In genomic region chr14:82755923-82756322, GRCh38 we compare ENCODE assay signal across 14 cellular contexts.
DNase-seq lines count a peak whose midpoint lies in the region; TF ChIP-seq lines count a peak whose summit lies in the region.
"Had no signal": no experiment of that assay in that cellular context is flagged by ENCODE, and none has a peak within 500 bp of the region (broad histone marks: within the 10 kb centered on the region; RNA-seq: fewer than 3 reads in every experiment).

No MANE protein-coding gene starts in this region.

- no peak for TF ChIP-seq CTCF in LNCaP clone FGC (IDR thresholded peaks at IDR 0.05; ENCODE audit: control insufficient read depth, extremely low read depth, insufficient read depth)
- no peak for TF ChIP-seq CTCF in CD14-positive monocyte (IDR thresholded peaks at IDR 0.05)
- TF ChIP-seq CTCF in type B pancreatic cell (conservative IDR thresholded peaks at IDR 0.05) = no peak

- H3K9me3 Mint-ChIP-seq in CD14-positive monocyte (peaks cover 0 to 3% (median 2%) of the 10 kb centered on the region in 7 donors), type B pancreatic cell (no peaks in the 10 kb centered on the region)

- intact Hi-C loops in CD14-positive monocyte (cut with micrococcal nuclease) = no loop called here

- H3K4me3 ChIP-seq in LNCaP clone FGC (ENCODE audit: low read depth, low read length) = no peak overlapping the region
- H3K4me3 ChIP-seq: A549 had no signal

- H3K36me3 Mint-ChIP-seq in CD14-positive monocyte (no peaks in the 10 kb centered on the region), type B pancreatic cell (no peaks in the 10 kb centered on the region)
- H3K36me3 Mint-ChIP-seq: CD8-positive, alpha-beta memory T cell had no signal

- H3K27ac Mint-ChIP-seq in CD14-positive monocyte (no peak overlapping the region), type B pancreatic cell (no peak overlapping the region)
- H3K27ac Mint-ChIP-seq: CD8-positive, alpha-beta memory T cell; HFFc6 had no signal

- DNase-seq in LNCaP clone FGC (ENCODE audit: low read depth) = peak; percentile 0
- peak; percentile 6 for DNase-seq in astrocyte of the hippocampus (ENCODE audit: low read depth, low spot score)
- DNase-seq in medulla oblongata (ENCODE audit: extremely low spot score) = peak; percentile 66
- DNase-seq in substantia nigra (lab: John Stamatoyannopoulos, UW) = peak in 4 of 49 donors; percentile 2 to 13 (median 8)
- no peak for DNase-seq in stimulated activated naive CD4-positive, alpha-beta T cell (lab: John Stamatoyannopoulos, UW)
- no peak for DNase-seq in CD14-positive monocyte (ENCODE audit: low spot score)
- DNase-seq in type B pancreatic cell (ENCODE audit: extremely low spot score, unreplicated experiment) = no peak
- DNase-seq: Caco-2; CD8-positive, alpha-beta memory T cell; DND-41; GDM1; HCEC 1CT; HFFc6 had no signal

- H3K27me3 Mint-ChIP-seq in CD14-positive monocyte (ENCODE audit: low read depth in 3 of 3) = peaks cover 0 to 2% (median 2%) of the 10 kb centered on the region in 3 donors
- no peaks in the 10 kb centered on the region for H3K27me3 Mint-ChIP-seq in type B pancreatic cell
- H3K27me3 Mint-ChIP-seq: CD8-positive, alpha-beta memory T cell had no signal

- no peaks in the 10 kb centered on the region for H3K4me1 Mint-ChIP-seq in CD14-positive monocyte
- peaks cover 15% of the 10 kb centered on the region for H3K4me1 Mint-ChIP-seq in type B pancreatic cell (ENCODE audit: unreplicated experiment)
- H3K4me1 Mint-ChIP-seq: CD8-positive, alpha-beta memory T cell had no signal

- H3K27ac ChIP-seq in substantia nigra (ENCODE audit: low read depth, low read length, poor library complexity, severe bottlenecking) = peak overlapping the region; percentile 67
- H3K27ac ChIP-seq: A549 had no signal

- H3K4me3 Mint-ChIP-seq in CD14-positive monocyte (no peak overlapping the region), type B pancreatic cell (no peak overlapping the region)
- H3K4me3 Mint-ChIP-seq: CD8-positive, alpha-beta memory T cell; HFFc6 had no signal

Comparison
In these comparisons a context has a peak if more than half of its experiments do, and no peak if none do; other contexts are left out.
1. DNase-seq: peak in LNCaP clone FGC (single experiment), astrocyte of the hippocampus (single experiment) and medulla oblongata (single experiment); none in stimulated activated naive CD4-positive, alpha-beta T cell (0 of 6), CD14-positive monocyte (single experiment) and type B pancreatic cell (single experiment).